In genomic region chr1:5269901-5270300, GRCh38 we compare ENCODE assay signal across 1 cellular context.
TF ChIP-seq lines count a peak whose summit lies in the region.

No MANE protein-coding gene starts in this region.

TF ChIP-seq in H1, 55 proteins besides CTCF, POLR2A, EP300 and RAD21 (continued from another document):
- TF ChIP-seq E2F6 (IDR thresholded peaks at IDR 0.05) (no peak), TEAD4 (IDR thresholded peaks at IDR 0.05; ENCODE audit: low read depth, low read length) (no peak), MAX (IDR thresholded peaks at IDR 0.05) (no peak), CHD1 (IDR thresholded peaks at IDR 0.05; ENCODE audit: low read depth, low read length) (no peak), ASH2L (IDR thresholded peaks at IDR 0.05; ENCODE audit: low read length) (no peak), POU5F1 (IDR thresholded peaks at IDR 0.05; ENCODE audit: low read depth, low read length) (no peak), RXRA (IDR thresholded peaks at IDR 0.05; ENCODE audit: insufficient read depth, low read depth, low read length) (no peak), CREB1 (IDR thresholded peaks at IDR 0.05) (no peak), EGR1 (IDR thresholded peaks at IDR 0.05; ENCODE audit: borderline replicate concordance, low read depth, low read length) (no peak), CHD7 (IDR thresholded peaks at IDR 0.05; ENCODE audit: insufficient replicate concordance, low read length) (no peak), SIRT6 (IDR thresholded peaks at IDR 0.05; ENCODE audit: low read length) (no peak), TAF1 (IDR thresholded peaks at IDR 0.05; ENCODE audit: low read depth, low read length) (no peak), HDAC2 (IDR thresholded peaks at IDR 0.05; ENCODE audit: borderline replicate concordance in 1 of 2, low read depth in 2 of 2, low read length in 2 of 2) (no peak), TCF12 (IDR thresholded peaks at IDR 0.05; ENCODE audit: low read depth, low read length) (no peak), NANOG (IDR thresholded peaks at IDR 0.05; ENCODE audit: insufficient read depth, low read depth, low read length, poor library complexity, severe bottlenecking) (no peak), RFX5 (IDR thresholded peaks at IDR 0.05; ENCODE audit: borderline replicate concordance, low read depth, low read length) (no peak), JUND (IDR thresholded peaks at IDR 0.05; ENCODE audit: low read length) (no peak), SP1 (IDR thresholded peaks at IDR 0.05; ENCODE audit: low read depth, low read length) (no peak)
